In genomic region chr4:8613421-8614364, GRCh38 we compare ENCODE assay signal across 17 cellular contexts. TPM values are rescaled to one million over a fixed set of nuclear protein-coding genes. Genes with fewer than 3 reads are reported as not detected.
DNase-seq lines count a peak whose midpoint lies in the region; ATAC-seq and TF ChIP-seq lines count a peak whose summit lies in the region.
"Had no signal": no experiment of that assay in that cellular context is flagged by ENCODE, and none has a peak within 500 bp of the region (broad histone marks: within the 10 kb centered on the region; RNA-seq: fewer than 3 reads in every experiment).

No MANE protein-coding gene starts in this region.

- intact Hi-C loops in natural killer cell (cut with micrococcal nuclease) (no loop called here), left cardiac atrium (cut with DNase I) (no loop called here), posterior vena cava (cut with DNase I) (no loop called here)

- POLR2A ChIA-PET in activated CD8-positive, alpha-beta T cell treated with anti-CD3 and anti-CD28 coated beads, Interleukin-2, amount 10 ng/mL, durations not matched to agents 7 days and 5 days (lab: Charles Lee), result no interaction called here

- no peak for ATAC-seq in natural killer cell treated with Interleukin-12 subunit alpha and Interleukin-12 subunit beta and Interleukin-15 and Interleukin-18, amount 100 ng/mL, for 72 hours
- ATAC-seq in natural killer cell, result no peak
- ATAC-seq in left cardiac atrium, result no peak
- ATAC-seq in activated CD8-positive, alpha-beta T cell treated with anti-CD3 and anti-CD28 coated beads, Interleukin-2, amount 10 ng/mL, durations not matched to agents 7 days and 5 days, result no peak

- H3K4me1 Mint-ChIP-seq in natural killer cell treated with Interleukin-12 subunit alpha and Interleukin-12 subunit beta and Interleukin-15 and Interleukin-18, amount 100 ng/mL, for 72 hours (ENCODE audit: low read depth in 2 of 2), result peaks cover 0 to 5% of the 10 kb centered on the region in 2 donors
- H3K4me1 Mint-ChIP-seq in natural killer cell, result peaks cover 0 to 8% of the 10 kb centered on the region in 2 donors
- peaks cover 6% of the 10 kb centered on the region for H3K4me1 Mint-ChIP-seq in activated CD8-positive, alpha-beta T cell treated with anti-CD3 and anti-CD28 coated beads, Interleukin-2, amount 10 ng/mL, durations not matched to agents 7 days and 5 days (ENCODE audit: low read depth)

- DNase-seq in natural killer cell treated with Interleukin-12 subunit alpha and Interleukin-12 subunit beta and Interleukin-15 and Interleukin-18, amount 100 ng/mL, for 72 hours (ENCODE audit: low spot score), result peak; percentile 54
- DNase-seq in natural killer cell (no peak), left cardiac atrium (peak; percentile 11), posterior vena cava (ENCODE audit: low spot score) (peak; percentile 73), A172 (ENCODE audit: low spot score) (no peak)
- DNase-seq in activated CD4-positive, alpha-beta T cell treated with anti-CD3 and anti-CD28 coated beads, Interleukin-2, amount 50 U/mL, for 1 hour, result no peak
- no peak for DNase-seq in activated CD8-positive, alpha-beta T cell treated with anti-CD3 and anti-CD28 coated beads, Interleukin-2, amount 10 ng/mL, durations not matched to agents 7 days and 5 days
- DNase-seq: NCI-H1048, NCI-H1417, NCI-H1694, NCI-H2029 treated with DMSO at 0.1 percent for 48 hours, NCI-H2227 treated with DMSO at 0.1 percent for 48 hours, NCI-H526 treated with DMSO at 0.1 percent for 48 hours, RPMI8226, SIG-M5 had no signal

- no peak for TF ChIP-seq CTCF in natural killer cell (IDR thresholded peaks at IDR 0.05)

- no peaks in the 10 kb centered on the region for H3K9me3 Mint-ChIP-seq in natural killer cell treated with Interleukin-12 subunit alpha and Interleukin-12 subunit beta and Interleukin-15 and Interleukin-18, amount 100 ng/mL, for 72 hours
- H3K9me3 Mint-ChIP-seq in natural killer cell, result no peaks in the 10 kb centered on the region
- H3K9me3 Mint-ChIP-seq in activated CD8-positive, alpha-beta T cell treated with anti-CD3 and anti-CD28 coated beads, Interleukin-2, amount 10 ng/mL, durations not matched to agents 7 days and 5 days (ENCODE audit: insufficient read depth), result no peaks in the 10 kb centered on the region

- H3K36me3 Mint-ChIP-seq in natural killer cell treated with Interleukin-12 subunit alpha and Interleukin-12 subunit beta and Interleukin-15 and Interleukin-18, amount 100 ng/mL, for 72 hours, result no peaks in the 10 kb centered on the region
- no peaks in the 10 kb centered on the region for H3K36me3 Mint-ChIP-seq in natural killer cell
- H3K36me3 Mint-ChIP-seq in activated CD8-positive, alpha-beta T cell treated with anti-CD3 and anti-CD28 coated beads, Interleukin-2, amount 10 ng/mL, durations not matched to agents 7 days and 5 days (ENCODE audit: low read depth), result no peaks in the 10 kb centered on the region

- H3K27me3 Mint-ChIP-seq in natural killer cell treated with Interleukin-12 subunit alpha and Interleukin-12 subunit beta and Interleukin-15 and Interleukin-18, amount 100 ng/mL, for 72 hours, result peaks cover 4 to 15% of the 10 kb centered on the region in 2 donors
- H3K27me3 Mint-ChIP-seq in natural killer cell (ENCODE audit: low read depth in 2 of 2), result no peaks in the 10 kb centered on the region
- no peaks in the 10 kb centered on the region for H3K27me3 Mint-ChIP-seq in activated CD8-positive, alpha-beta T cell treated with anti-CD3 and anti-CD28 coated beads, Interleukin-2, amount 10 ng/mL, durations not matched to agents 7 days and 5 days (ENCODE audit: low read depth)

- no peak overlapping the region for H3K27ac Mint-ChIP-seq in natural killer cell treated with Interleukin-12 subunit alpha and Interleukin-12 subunit beta and Interleukin-15 and Interleukin-18, amount 100 ng/mL, for 72 hours
- H3K27ac Mint-ChIP-seq in natural killer cell, result no peak overlapping the region
- H3K27ac Mint-ChIP-seq in activated CD8-positive, alpha-beta T cell treated with anti-CD3 and anti-CD28 coated beads, Interleukin-2, amount 10 ng/mL, durations not matched to agents 7 days and 5 days, result no peak overlapping the region

- H3K4me3 Mint-ChIP-seq in natural killer cell treated with Interleukin-12 subunit alpha and Interleukin-12 subunit beta and Interleukin-15 and Interleukin-18, amount 100 ng/mL, for 72 hours, result no peak overlapping the region
- H3K4me3 Mint-ChIP-seq in natural killer cell, result no peak overlapping the region
- H3K4me3 Mint-ChIP-seq in activated CD8-positive, alpha-beta T cell treated with anti-CD3 and anti-CD28 coated beads, Interleukin-2, amount 10 ng/mL, durations not matched to agents 7 days and 5 days, result no peak overlapping the region

- CTCF ChIA-PET in activated CD8-positive, alpha-beta T cell treated with anti-CD3 and anti-CD28 coated beads, Interleukin-2, amount 10 ng/mL, durations not matched to agents 7 days and 5 days (lab: Charles Lee), result no interaction called here

RNA-seq across cellular contexts. Expression of gene CPZ, which starts 21.1 kb away (rescaled TPM):
- total RNA-seq in natural killer cell treated with Interleukin-12 subunit alpha and Interleukin-12 subunit beta and Interleukin-15 and Interleukin-18, amount 100 ng/mL, for 72 hours, result not detected
- not detected for total RNA-seq in natural killer cell
- 1 to 10 TPM; 1.8 to 2.2 TPM for total RNA-seq in left cardiac atrium
- 10 to 100 TPM in 1 of 2 donors, 1 to 10 TPM in 1; 5.3 to 15.6 TPM for total RNA-seq in posterior vena cava
- under 1 TPM; 0.21 to 0.23 TPM for total RNA-seq in activated CD8-positive, alpha-beta T cell treated with anti-CD3 and anti-CD28 coated beads, Interleukin-2, amount 10 ng/mL, durations not matched to agents 7 days and 5 days
- total RNA-seq in A172 (2014; rRNA removed; shearing (Covaris generic)), result 3.1 TPM in 2 replicates

RNA-seq across cellular contexts. Expression of gene GPR78, which starts 33.5 kb away (rescaled TPM):
- not detected for total RNA-seq in natural killer cell treated with Interleukin-12 subunit alpha and Interleukin-12 subunit beta and Interleukin-15 and Interleukin-18, amount 100 ng/mL, for 72 hours
- total RNA-seq in natural killer cell (not detected), left cardiac atrium (under 1 TPM in 1 of 2 donors, not detected in 1; 0.06 TPM), posterior vena cava (under 1 TPM; 0.09 to 0.10 TPM)
- total RNA-seq in activated CD8-positive, alpha-beta T cell treated with anti-CD3 and anti-CD28 coated beads, Interleukin-2, amount 10 ng/mL, durations not matched to agents 7 days and 5 days, result not detected
- 0.12 and 0.59 TPM in 2 replicates for total RNA-seq in A172 (2014; rRNA removed; shearing (Covaris generic))
- total RNA-seq: A673, NCI-H460 had no signal

Comparison
In these comparisons a context has a peak if more than half of its experiments do, and no peak if none do; other contexts are left out.
1. DNase-seq: peak in natural killer cell treated with Interleukin-12 subunit alpha and Interleukin-12 subunit beta and Interleukin-15 and Interleukin-18, amount 100 ng/mL, for 72 hours (single experiment), left cardiac atrium (single experiment) and posterior vena cava (single experiment); none in natural killer cell (single experiment), activated CD4-positive, alpha-beta T cell treated with anti-CD3 and anti-CD28 coated beads, Interleukin-2, amount 50 U/mL, for 1 hour (single experiment), activated CD8-positive, alpha-beta T cell treated with anti-CD3 and anti-CD28 coated beads, Interleukin-2, amount 10 ng/mL, durations not matched to agents 7 days and 5 days (single experiment) and A172 (single experiment).